21 cellular contexts compared by ENCODE assay signal in genomic region chr14:98160901-98161300, GRCh38.
"Had no signal": no experiment of that assay in that cellular context is flagged by ENCODE, and none has a peak within 500 bp of the region (broad histone marks: within the 10 kb centered on the region; RNA-seq: fewer than 3 reads in every experiment).

No MANE protein-coding gene starts in this region.

- H3K4me1 Mint-ChIP-seq: naive B cell had no signal

- H3K4me1 ChIP-seq: gastrocnemius medialis, heart left ventricle, right lobe of liver, transverse colon, vagina had no signal

- ATAC-seq: gastrocnemius medialis, heart left ventricle, left ventricle myocardium superior, mucosa of descending colon, right lobe of liver had no signal

- H3K36me3 Mint-ChIP-seq: naive B cell had no signal

- H3K9me3 ChIP-seq: gastrocnemius medialis, heart left ventricle, mucosa of descending colon, ovary, right lobe of liver, transverse colon, vagina had no signal

- H3K4me3 ChIP-seq: coronary artery, gastrocnemius medialis, heart left ventricle, mucosa of descending colon, ovary, right lobe of liver, transverse colon, vagina had no signal

- H3K36me3 ChIP-seq: brain microvascular endothelial cell, gastrocnemius medialis, heart left ventricle, ovary, right lobe of liver, transverse colon, vagina, WERI-Rb-1 had no signal

- H3K4me3 Mint-ChIP-seq: naive B cell; stimulated activated naive CD8-positive, alpha-beta T cell treated with anti-CD3 and anti-CD28 coated beads, Interleukin-15, Interleukin-2, amounts not matched to agents 100 ng/mL and 50 ng/mL, for 24 hours had no signal

- H3K27me3 ChIP-seq: brain microvascular endothelial cell, ovary, right lobe of liver, vagina had no signal

- DNase-seq: activated CD4-positive, alpha-beta T cell treated with anti-CD3 and anti-CD28 coated beads for 1 hour; activated naive CD4-positive, alpha-beta T cell treated with Interleukin-2 at 50 U/mL for 16 hours; aorta; brain microvascular endothelial cell; gastrocnemius medialis; heart left ventricle; left ventricle myocardium superior; mesenchymal stem cell; mucosa of descending colon; naive B cell; ovary; right lobe of liver; small intestine; stimulated activated CD4-positive, alpha-beta T cell treated with anti-CD3 and anti-CD28 coated beads, Interleukin-15, amount 100 ng/mL, for 24 hours; stimulated activated CD4-positive, alpha-beta T cell treated with anti-CD3 and anti-CD28 coated beads, Interleukin-2, amount 100 ng/mL, for 48 hours; transverse colon; WERI-Rb-1 had no signal

- H3K27ac Mint-ChIP-seq: activated T-helper 2 cell treated with anti-CD3 and anti-CD28 coated beads, Interferon-gamma antibody, Interleukin-2, Interleukin-4, amounts not matched to agents 10 μg/mL and 5 μg/mL and 100 μg/mL, durations not matched to agents 14 hours and 24 hours and 36 hours; naive B cell; stimulated activated naive CD8-positive, alpha-beta T cell treated with anti-CD3 and anti-CD28 coated beads, Interleukin-15, Interleukin-2, amounts not matched to agents 100 ng/mL and 50 ng/mL, for 24 hours had no signal

- H3K27me3 Mint-ChIP-seq: stimulated activated naive CD8-positive, alpha-beta T cell treated with anti-CD3 and anti-CD28 coated beads, Interleukin-15, Interleukin-2, amounts not matched to agents 100 ng/mL and 50 ng/mL, for 24 hours had no signal

- H3K27ac ChIP-seq: brain microvascular endothelial cell, coronary artery, gastrocnemius medialis, heart left ventricle, ovary, right lobe of liver, transverse colon, vagina, WERI-Rb-1 had no signal

- H3K9me3 Mint-ChIP-seq: activated T-helper 2 cell treated with anti-CD3 and anti-CD28 coated beads, Interferon-gamma antibody, Interleukin-2, Interleukin-4, amounts not matched to agents 10 μg/mL and 5 μg/mL and 100 μg/mL, durations not matched to agents 14 hours and 24 hours and 36 hours; stimulated activated naive CD8-positive, alpha-beta T cell treated with anti-CD3 and anti-CD28 coated beads, Interleukin-15, Interleukin-2, amounts not matched to agents 100 ng/mL and 50 ng/mL, for 24 hours had no signal
